Comparison of ENCODE assay signal across 1 cellular context in genomic region chr1:23562138-23562819, GRCh38.
TF ChIP-seq lines count a peak whose summit lies in the region.

No MANE protein-coding gene starts in this region.

TF ChIP-seq in HepG2, 621 proteins besides CTCF, POLR2A, EP300 and RAD21 (continued from another document and continues in another):
- TF ChIP-seq ZBTB43 (CRISPR knock-in tag; conservative IDR thresholded peaks at IDR 0.05) (no peak), NFIC (IDR thresholded peaks at IDR 0.05; ENCODE audit: low read length) (0 out of 2 replicates have a peak, but pooled peaks have one; percentile 32), HHEX (CRISPR knock-in tag; IDR thresholded peaks at IDR 0.05) (no peak), PATZ1 (CRISPR knock-in tag; IDR thresholded peaks at IDR 0.05) (peak; percentile 88), ZNF275 (CRISPR knock-in tag; IDR thresholded peaks at IDR 0.05; ENCODE audit: borderline replicate concordance) (no peak), HINFP (CRISPR knock-in tag; IDR thresholded peaks at IDR 0.05; ENCODE audit: low read depth) (no peak), ONECUT2 (CRISPR knock-in tag; IDR thresholded peaks at IDR 0.05) (no peak), ZKSCAN8 (CRISPR knock-in tag; IDR thresholded peaks at IDR 0.05; ENCODE audit: borderline replicate concordance) (no peak; the same call in 1 of the 2 replicates), POLR2G (IDR thresholded peaks at IDR 0.05; ENCODE audit: low read depth, low read length) (peak; percentile 44), ZNF775 (CRISPR knock-in tag; IDR thresholded peaks at IDR 0.05; ENCODE audit: borderline replicate concordance) (no peak), NFE2 (CRISPR knock-in tag; IDR thresholded peaks at IDR 0.05) (no peak), ZNF337 (CRISPR knock-in tag; IDR thresholded peaks at IDR 0.05; ENCODE audit: borderline replicate concordance, low read depth) (no peak), KLF12 (CRISPR knock-in tag; IDR thresholded peaks at IDR 0.05; ENCODE audit: borderline replicate concordance) (no peak; the same call in 1 of the 2 replicates), ZNF652 (CRISPR knock-in tag; IDR thresholded peaks at IDR 0.05; ENCODE audit: borderline replicate concordance, low read depth) (no peak), ELF4 (CRISPR knock-in tag; IDR thresholded peaks at IDR 0.05; ENCODE audit: borderline replicate concordance) (no peak), HOXA3 (CRISPR knock-in tag; IDR thresholded peaks at IDR 0.05) (peak; percentile 90), IRF9 (CRISPR knock-in tag; IDR thresholded peaks at IDR 0.05; ENCODE audit: borderline replicate concordance) (no peak), ZNF547 (CRISPR knock-in tag; IDR thresholded peaks at IDR 0.05) (no peak), CEBPG (CRISPR knock-in tag; IDR thresholded peaks at IDR 0.05) (no peak), ZNF256 (CRISPR knock-in tag; conservative IDR thresholded peaks at IDR 0.05) (no peak), SNAPC5 (CRISPR knock-in tag; IDR thresholded peaks at IDR 0.05; ENCODE audit: borderline replicate concordance) (no peak), MIER3 (CRISPR knock-in tag; IDR thresholded peaks at IDR 0.05; ENCODE audit: borderline replicate concordance) (peak; percentile 83), RNF2 (conservative IDR thresholded peaks at IDR 0.05; ENCODE audit: low read depth) (no peak), DNMT1 (CRISPR knock-in tag; IDR thresholded peaks at IDR 0.05) (no peak), ZNF407 (CRISPR knock-in tag; IDR thresholded peaks at IDR 0.05; ENCODE audit: not compliant biosample characterization) (no peak), AHR (CRISPR knock-in tag; IDR thresholded peaks at IDR 0.05) (0 out of 2 replicates have a peak, but pooled peaks have one; percentile 71), ZBTB49 (CRISPR knock-in tag; IDR thresholded peaks at IDR 0.05; ENCODE audit: borderline replicate concordance) (no peak), PRDM4 (CRISPR knock-in tag; IDR thresholded peaks at IDR 0.05; ENCODE audit: borderline replicate concordance) (no peak), ZNF367 (CRISPR knock-in tag; IDR thresholded peaks at IDR 0.05; ENCODE audit: borderline replicate concordance) (no peak), ARNTL (CRISPR knock-in tag; IDR thresholded peaks at IDR 0.05) (peak; percentile 52; the same call in 1 of the 2 replicates), ZNF7 (CRISPR knock-in tag; IDR thresholded peaks at IDR 0.05) (no peak), PHB2 (IDR thresholded peaks at IDR 0.05; ENCODE audit: partially characterized antibody) (no peak), ZNF282 (IDR thresholded peaks at IDR 0.05; ENCODE audit: partially characterized antibody) (no peak), ATF2 (CRISPR knock-in tag; IDR thresholded peaks at IDR 0.05) (peak; percentile 83), ZNF83 (CRISPR knock-in tag; IDR thresholded peaks at IDR 0.05; ENCODE audit: borderline replicate concordance) (no peak), ZNF615 (CRISPR knock-in tag; IDR thresholded peaks at IDR 0.05; ENCODE audit: borderline replicate concordance) (no peak), MEIS2 (CRISPR knock-in tag; IDR thresholded peaks at IDR 0.05) (peak; percentile 65; the same call in 1 of the 2 replicates), IKZF4 (CRISPR knock-in tag; IDR thresholded peaks at IDR 0.05; ENCODE audit: borderline replicate concordance, low read depth, not compliant biosample characterization) (no peak)
